1 cellular context compared by ENCODE assay signal in genomic region chr3:158644345-158644908, GRCh38.
TF ChIP-seq lines count a peak whose summit lies in the region.

Gene GFM1, plus strand, starts transcription at chr3:158644527. Its CDS starts 108 bp downstream, at chr3:158644635.

TF ChIP-seq in HepG2, 621 proteins besides CTCF, POLR2A, EP300 and RAD21 (continued from another document and continues in another):
- TF ChIP-seq, protein P1, sequence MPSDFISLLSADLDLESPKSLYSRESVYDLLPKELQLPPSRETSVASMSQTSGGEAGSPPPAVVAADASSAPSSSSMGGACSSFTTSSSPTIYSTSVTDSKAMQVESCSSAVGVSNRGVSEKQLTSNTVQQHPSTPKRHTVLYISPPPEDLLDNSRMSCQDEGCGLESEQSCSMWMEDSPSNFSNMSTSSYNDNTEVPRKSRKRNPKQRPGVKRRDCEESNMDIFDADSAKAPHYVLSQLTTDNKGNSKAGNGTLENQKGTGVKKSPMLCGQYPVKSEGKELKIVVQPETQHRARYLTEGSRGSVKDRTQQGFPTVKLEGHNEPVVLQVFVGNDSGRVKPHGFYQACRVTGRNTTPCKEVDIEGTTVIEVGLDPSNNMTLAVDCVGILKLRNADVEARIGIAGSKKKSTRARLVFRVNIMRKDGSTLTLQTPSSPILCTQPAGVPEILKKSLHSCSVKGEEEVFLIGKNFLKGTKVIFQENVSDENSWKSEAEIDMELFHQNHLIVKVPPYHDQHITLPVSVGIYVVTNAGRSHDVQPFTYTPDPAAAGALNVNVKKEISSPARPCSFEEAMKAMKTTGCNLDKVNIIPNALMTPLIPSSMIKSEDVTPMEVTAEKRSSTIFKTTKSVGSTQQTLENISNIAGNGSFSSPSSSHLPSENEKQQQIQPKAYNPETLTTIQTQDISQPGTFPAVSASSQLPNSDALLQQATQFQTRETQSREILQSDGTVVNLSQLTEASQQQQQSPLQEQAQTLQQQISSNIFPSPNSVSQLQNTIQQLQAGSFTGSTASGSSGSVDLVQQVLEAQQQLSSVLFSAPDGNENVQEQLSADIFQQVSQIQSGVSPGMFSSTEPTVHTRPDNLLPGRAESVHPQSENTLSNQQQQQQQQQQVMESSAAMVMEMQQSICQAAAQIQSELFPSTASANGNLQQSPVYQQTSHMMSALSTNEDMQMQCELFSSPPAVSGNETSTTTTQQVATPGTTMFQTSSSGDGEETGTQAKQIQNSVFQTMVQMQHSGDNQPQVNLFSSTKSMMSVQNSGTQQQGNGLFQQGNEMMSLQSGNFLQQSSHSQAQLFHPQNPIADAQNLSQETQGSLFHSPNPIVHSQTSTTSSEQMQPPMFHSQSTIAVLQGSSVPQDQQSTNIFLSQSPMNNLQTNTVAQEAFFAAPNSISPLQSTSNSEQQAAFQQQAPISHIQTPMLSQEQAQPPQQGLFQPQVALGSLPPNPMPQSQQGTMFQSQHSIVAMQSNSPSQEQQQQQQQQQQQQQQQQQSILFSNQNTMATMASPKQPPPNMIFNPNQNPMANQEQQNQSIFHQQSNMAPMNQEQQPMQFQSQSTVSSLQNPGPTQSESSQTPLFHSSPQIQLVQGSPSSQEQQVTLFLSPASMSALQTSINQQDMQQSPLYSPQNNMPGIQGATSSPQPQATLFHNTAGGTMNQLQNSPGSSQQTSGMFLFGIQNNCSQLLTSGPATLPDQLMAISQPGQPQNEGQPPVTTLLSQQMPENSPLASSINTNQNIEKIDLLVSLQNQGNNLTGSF (CRISPR knock-in tag; IDR thresholded peaks at IDR 0.05): 0 out of 2 replicates have a peak, but pooled peaks have one; percentile 28
- TF ChIP-seq IKZF1 (IDR thresholded peaks at IDR 0.05): no peak
- no peak for TF ChIP-seq ZNF616 (CRISPR knock-in tag; IDR thresholded peaks at IDR 0.05; ENCODE audit: low read depth)
- TF ChIP-seq ZNF550 (CRISPR knock-in tag; IDR thresholded peaks at IDR 0.05; ENCODE audit: borderline replicate concordance): no peak
- TF ChIP-seq, protein P2, sequence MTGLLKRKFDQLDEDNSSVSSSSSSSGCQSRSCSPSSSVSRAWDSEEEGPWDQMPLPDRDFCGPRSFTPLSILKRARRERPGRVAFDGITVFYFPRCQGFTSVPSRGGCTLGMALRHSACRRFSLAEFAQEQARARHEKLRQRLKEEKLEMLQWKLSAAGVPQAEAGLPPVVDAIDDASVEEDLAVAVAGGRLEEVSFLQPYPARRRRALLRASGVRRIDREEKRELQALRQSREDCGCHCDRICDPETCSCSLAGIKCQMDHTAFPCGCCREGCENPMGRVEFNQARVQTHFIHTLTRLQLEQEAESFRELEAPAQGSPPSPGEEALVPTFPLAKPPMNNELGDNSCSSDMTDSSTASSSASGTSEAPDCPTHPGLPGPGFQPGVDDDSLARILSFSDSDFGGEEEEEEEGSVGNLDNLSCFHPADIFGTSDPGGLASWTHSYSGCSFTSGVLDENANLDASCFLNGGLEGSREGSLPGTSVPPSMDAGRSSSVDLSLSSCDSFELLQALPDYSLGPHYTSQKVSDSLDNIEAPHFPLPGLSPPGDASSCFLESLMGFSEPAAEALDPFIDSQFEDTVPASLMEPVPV (CRISPR knock-in tag; IDR thresholded peaks at IDR 0.05): no peak; the same call in 1 of the 2 replicates
- TF ChIP-seq ZNF225 (CRISPR knock-in tag; IDR thresholded peaks at IDR 0.05): peak; percentile 57; the same call in 1 of the 2 replicates
- TF ChIP-seq MTF2 (CRISPR knock-in tag; IDR thresholded peaks at IDR 0.05; ENCODE audit: borderline replicate concordance): no peak; the same call in 1 of the 2 replicates
- peak; percentile 81 for TF ChIP-seq GFI1 (CRISPR knock-in tag; IDR thresholded peaks at IDR 0.05; ENCODE audit: borderline replicate concordance)
- TF ChIP-seq ZFP36L2 (CRISPR knock-in tag; IDR thresholded peaks at IDR 0.05): no peak
- peak; percentile 56; the same call in 1 of the 2 replicates for TF ChIP-seq ZNF362 (CRISPR knock-in tag; IDR thresholded peaks at IDR 0.05; ENCODE audit: borderline replicate concordance)
- TF ChIP-seq, protein P3, sequence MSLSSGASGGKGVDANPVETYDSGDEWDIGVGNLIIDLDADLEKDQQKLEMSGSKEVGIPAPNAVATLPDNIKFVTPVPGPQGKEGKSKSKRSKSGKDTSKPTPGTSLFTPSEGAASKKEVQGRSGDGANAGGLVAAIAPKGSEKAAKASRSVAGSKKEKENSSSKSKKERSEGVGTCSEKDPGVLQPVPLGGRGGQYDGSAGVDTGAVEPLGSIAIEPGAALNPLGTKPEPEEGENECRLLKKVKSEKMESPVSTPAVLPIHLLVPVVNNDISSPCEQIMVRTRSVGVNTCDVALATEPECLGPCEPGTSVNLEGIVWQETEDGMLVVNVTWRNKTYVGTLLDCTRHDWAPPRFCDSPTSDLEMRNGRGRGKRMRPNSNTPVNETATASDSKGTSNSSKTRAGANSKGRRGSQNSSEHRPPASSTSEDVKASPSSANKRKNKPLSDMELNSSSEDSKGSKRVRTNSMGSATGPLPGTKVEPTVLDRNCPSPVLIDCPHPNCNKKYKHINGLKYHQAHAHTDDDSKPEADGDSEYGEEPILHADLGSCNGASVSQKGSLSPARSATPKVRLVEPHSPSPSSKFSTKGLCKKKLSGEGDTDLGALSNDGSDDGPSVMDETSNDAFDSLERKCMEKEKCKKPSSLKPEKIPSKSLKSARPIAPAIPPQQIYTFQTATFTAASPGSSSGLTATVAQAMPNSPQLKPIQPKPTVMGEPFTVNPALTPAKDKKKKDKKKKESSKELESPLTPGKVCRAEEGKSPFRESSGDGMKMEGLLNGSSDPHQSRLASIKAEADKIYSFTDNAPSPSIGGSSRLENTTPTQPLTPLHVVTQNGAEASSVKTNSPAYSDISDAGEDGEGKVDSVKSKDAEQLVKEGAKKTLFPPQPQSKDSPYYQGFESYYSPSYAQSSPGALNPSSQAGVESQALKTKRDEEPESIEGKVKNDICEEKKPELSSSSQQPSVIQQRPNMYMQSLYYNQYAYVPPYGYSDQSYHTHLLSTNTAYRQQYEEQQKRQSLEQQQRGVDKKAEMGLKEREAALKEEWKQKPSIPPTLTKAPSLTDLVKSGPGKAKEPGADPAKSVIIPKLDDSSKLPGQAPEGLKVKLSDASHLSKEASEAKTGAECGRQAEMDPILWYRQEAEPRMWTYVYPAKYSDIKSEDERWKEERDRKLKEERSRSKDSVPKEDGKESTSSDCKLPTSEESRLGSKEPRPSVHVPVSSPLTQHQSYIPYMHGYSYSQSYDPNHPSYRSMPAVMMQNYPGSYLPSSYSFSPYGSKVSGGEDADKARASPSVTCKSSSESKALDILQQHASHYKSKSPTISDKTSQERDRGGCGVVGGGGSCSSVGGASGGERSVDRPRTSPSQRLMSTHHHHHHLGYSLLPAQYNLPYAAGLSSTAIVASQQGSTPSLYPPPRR (CRISPR knock-in tag; IDR thresholded peaks at IDR 0.05; ENCODE audit: borderline replicate concordance): no peak; the same call in 1 of the 2 replicates
- TF ChIP-seq XRCC5 (optimal IDR thresholded peaks at IDR 0.05; ENCODE audit: low read length): peak; percentile 89
- peak; percentile 77 for TF ChIP-seq NCOA2 (CRISPR knock-in tag; IDR thresholded peaks at IDR 0.05)
- TF ChIP-seq ZNF557 (CRISPR knock-in tag; IDR thresholded peaks at IDR 0.05): no peak
- TF ChIP-seq RBAK (CRISPR knock-in tag; IDR thresholded peaks at IDR 0.05): peak; percentile 30; the same call in 1 of the 2 replicates
- TF ChIP-seq ZNF207 (IDR thresholded peaks at IDR 0.05; ENCODE audit: borderline replicate concordance): no peak
- peak; percentile 58 for TF ChIP-seq ZNF407 (CRISPR knock-in tag; IDR thresholded peaks at IDR 0.05; ENCODE audit: not compliant biosample characterization)
- TF ChIP-seq ZNF12 (CRISPR knock-in tag; IDR thresholded peaks at IDR 0.05): peak; percentile 30; the same call in 1 of the 2 replicates
- no peak for TF ChIP-seq PCBP2 (optimal IDR thresholded peaks at IDR 0.05; ENCODE audit: low read depth, low read length, poor library complexity, severe bottlenecking)
- 0 out of 2 replicates have a peak, but pooled peaks have one; percentile 28 for TF ChIP-seq PCBP1 (IDR thresholded peaks at IDR 0.05; ENCODE audit: borderline replicate concordance, low read depth, low read length)
- TF ChIP-seq FOXC1 (CRISPR knock-in tag; IDR thresholded peaks at IDR 0.05; ENCODE audit: borderline replicate concordance): peak; percentile 75
- TF ChIP-seq ZNF737 (CRISPR knock-in tag; IDR thresholded peaks at IDR 0.05; ENCODE audit: borderline replicate concordance): no peak
- peak; percentile 71; the same call in 1 of the 2 replicates for TF ChIP-seq HIVEP1 (CRISPR knock-in tag; IDR thresholded peaks at IDR 0.05)
- TF ChIP-seq, protein P4, sequence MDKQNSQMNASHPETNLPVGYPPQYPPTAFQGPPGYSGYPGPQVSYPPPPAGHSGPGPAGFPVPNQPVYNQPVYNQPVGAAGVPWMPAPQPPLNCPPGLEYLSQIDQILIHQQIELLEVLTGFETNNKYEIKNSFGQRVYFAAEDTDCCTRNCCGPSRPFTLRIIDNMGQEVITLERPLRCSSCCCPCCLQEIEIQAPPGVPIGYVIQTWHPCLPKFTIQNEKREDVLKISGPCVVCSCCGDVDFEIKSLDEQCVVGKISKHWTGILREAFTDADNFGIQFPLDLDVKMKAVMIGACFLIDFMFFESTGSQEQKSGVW (CRISPR knock-in tag; IDR thresholded peaks at IDR 0.05; ENCODE audit: borderline replicate concordance): no peak
- no peak for TF ChIP-seq SNRNP70 (IDR thresholded peaks at IDR 0.05; ENCODE audit: low read depth, low read length)
- peak; percentile 80 for TF ChIP-seq HOXA5 (CRISPR knock-in tag; IDR thresholded peaks at IDR 0.05)
- TF ChIP-seq, protein P5, sequence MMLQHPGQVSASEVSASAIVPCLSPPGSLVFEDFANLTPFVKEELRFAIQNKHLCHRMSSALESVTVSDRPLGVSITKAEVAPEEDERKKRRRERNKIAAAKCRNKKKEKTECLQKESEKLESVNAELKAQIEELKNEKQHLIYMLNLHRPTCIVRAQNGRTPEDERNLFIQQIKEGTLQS (CRISPR knock-in tag; IDR thresholded peaks at IDR 0.05): peak; percentile 54; the same call in 1 of the 2 replicates
- no peak for TF ChIP-seq HDAC6 (IDR thresholded peaks at IDR 0.05; ENCODE audit: low read depth, low read length)
- 0 out of 2 replicates have a peak, but pooled peaks have one; percentile 69 for TF ChIP-seq PHF21A (CRISPR knock-in tag; IDR thresholded peaks at IDR 0.05)
